1 cellular context compared by ENCODE assay signal in genomic region chr19:14496029-14496848, GRCh38.
A peak's percentile ranks its signal among the peaks of the same experiment; 100 is the strongest.
TF ChIP-seq lines count a peak whose summit lies in the region.

A gene with protein sequence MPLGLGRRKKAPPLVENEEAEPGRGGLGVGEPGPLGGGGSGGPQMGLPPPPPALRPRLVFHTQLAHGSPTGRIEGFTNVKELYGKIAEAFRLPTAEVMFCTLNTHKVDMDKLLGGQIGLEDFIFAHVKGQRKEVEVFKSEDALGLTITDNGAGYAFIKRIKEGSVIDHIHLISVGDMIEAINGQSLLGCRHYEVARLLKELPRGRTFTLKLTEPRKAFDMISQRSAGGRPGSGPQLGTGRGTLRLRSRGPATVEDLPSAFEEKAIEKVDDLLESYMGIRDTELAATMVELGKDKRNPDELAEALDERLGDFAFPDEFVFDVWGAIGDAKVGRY (minus strand): TSS chr19:14496127. CDS start chr19:14482976, 13,151 bp downstream.

TF ChIP-seq in HepG2, 621 proteins besides CTCF, POLR2A, EP300 and RAD21 (continued from another document and continues in another):
- TF ChIP-seq, protein P1, sequence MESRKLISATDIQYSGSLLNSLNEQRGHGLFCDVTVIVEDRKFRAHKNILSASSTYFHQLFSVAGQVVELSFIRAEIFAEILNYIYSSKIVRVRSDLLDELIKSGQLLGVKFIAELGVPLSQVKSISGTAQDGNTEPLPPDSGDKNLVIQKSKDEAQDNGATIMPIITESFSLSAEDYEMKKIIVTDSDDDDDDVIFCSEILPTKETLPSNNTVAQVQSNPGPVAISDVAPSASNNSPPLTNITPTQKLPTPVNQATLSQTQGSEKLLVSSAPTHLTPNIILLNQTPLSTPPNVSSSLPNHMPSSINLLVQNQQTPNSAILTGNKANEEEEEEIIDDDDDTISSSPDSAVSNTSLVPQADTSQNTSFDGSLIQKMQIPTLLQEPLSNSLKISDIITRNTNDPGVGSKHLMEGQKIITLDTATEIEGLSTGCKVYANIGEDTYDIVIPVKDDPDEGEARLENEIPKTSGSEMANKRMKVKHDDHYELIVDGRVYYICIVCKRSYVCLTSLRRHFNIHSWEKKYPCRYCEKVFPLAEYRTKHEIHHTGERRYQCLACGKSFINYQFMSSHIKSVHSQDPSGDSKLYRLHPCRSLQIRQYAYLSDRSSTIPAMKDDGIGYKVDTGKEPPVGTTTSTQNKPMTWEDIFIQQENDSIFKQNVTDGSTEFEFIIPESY (CRISPR knock-in tag; IDR thresholded peaks at IDR 0.05): 0 out of 2 replicates have a peak, but pooled peaks have one; percentile 33
- TF ChIP-seq MYNN (CRISPR knock-in tag; IDR thresholded peaks at IDR 0.05; ENCODE audit: low read depth) (0 out of 2 replicates have a peak, but pooled peaks have one; percentile 42), ATAD3A (CRISPR knock-in tag; IDR thresholded peaks at IDR 0.05) (no peak), ARNTL (CRISPR knock-in tag; IDR thresholded peaks at IDR 0.05) (peak; percentile 88), E2F1 (CRISPR knock-in tag; IDR thresholded peaks at IDR 0.05) (no peak), HNF4A (CRISPR knock-in tag; IDR thresholded peaks at IDR 0.05) (no peak), ZNF18 (CRISPR knock-in tag; IDR thresholded peaks at IDR 0.05; ENCODE audit: insufficient replicate concordance) (no peak), HMG20A (CRISPR knock-in tag; IDR thresholded peaks at IDR 0.05; ENCODE audit: borderline replicate concordance) (peak; percentile 31; the same call in 1 of the 2 replicates), DPF2 (CRISPR knock-in tag; IDR thresholded peaks at IDR 0.05; ENCODE audit: borderline replicate concordance, low read depth) (no peak), THAP7 (CRISPR knock-in tag; IDR thresholded peaks at IDR 0.05) (no peak), ZNF850 (CRISPR knock-in tag; conservative IDR thresholded peaks at IDR 0.05) (no peak), ZNF660 (CRISPR knock-in tag; IDR thresholded peaks at IDR 0.05; ENCODE audit: borderline replicate concordance, low read depth) (no peak), ZSCAN20 (CRISPR knock-in tag; IDR thresholded peaks at IDR 0.05; ENCODE audit: borderline replicate concordance) (no peak), ZSCAN30 (CRISPR knock-in tag; IDR thresholded peaks at IDR 0.05) (no peak), SKI (IDR thresholded peaks at IDR 0.05; ENCODE audit: partially characterized antibody) (peak; percentile 94), MBNL3 (CRISPR knock-in tag; conservative IDR thresholded peaks at IDR 0.05) (no peak), ZNF501 (CRISPR knock-in tag; IDR thresholded peaks at IDR 0.05) (no peak; the same call in 1 of the 2 replicates), SNAPC5 (CRISPR knock-in tag; IDR thresholded peaks at IDR 0.05; ENCODE audit: borderline replicate concordance) (no peak), NFAT5 (CRISPR knock-in tag; IDR thresholded peaks at IDR 0.05) (no peak), ZBTB20 (CRISPR knock-in tag; IDR thresholded peaks at IDR 0.05; ENCODE audit: borderline replicate concordance, low read depth) (no peak), ZNF547 (CRISPR knock-in tag; IDR thresholded peaks at IDR 0.05) (peak; percentile 89), IRF9 (CRISPR knock-in tag; IDR thresholded peaks at IDR 0.05; ENCODE audit: borderline replicate concordance) (peak; percentile 70), PHF21A (CRISPR knock-in tag; IDR thresholded peaks at IDR 0.05) (peak; percentile 97), FOXJ3 (CRISPR knock-in tag; IDR thresholded peaks at IDR 0.05; ENCODE audit: borderline replicate concordance) (no peak), HNRNPH1 (optimal IDR thresholded peaks at IDR 0.05; ENCODE audit: low read depth, low read length) (no peak), ATRX (CRISPR knock-in tag; IDR thresholded peaks at IDR 0.05; ENCODE audit: borderline replicate concordance) (no peak), ZSCAN21 (CRISPR knock-in tag; IDR thresholded peaks at IDR 0.05; ENCODE audit: borderline replicate concordance) (peak; percentile 74; the same call in 1 of the 2 replicates), AKAP8 (CRISPR knock-in tag; IDR thresholded peaks at IDR 0.05) (no peak), SRSF1 (optimal IDR thresholded peaks at IDR 0.05; ENCODE audit: low read depth, low read length) (no peak), IKZF4 (CRISPR knock-in tag; IDR thresholded peaks at IDR 0.05; ENCODE audit: borderline replicate concordance, low read depth, not compliant biosample characterization) (peak; percentile 57), ZMYM4 (CRISPR knock-in tag; IDR thresholded peaks at IDR 0.05) (peak; percentile 85)
- TF ChIP-seq, protein P2, sequence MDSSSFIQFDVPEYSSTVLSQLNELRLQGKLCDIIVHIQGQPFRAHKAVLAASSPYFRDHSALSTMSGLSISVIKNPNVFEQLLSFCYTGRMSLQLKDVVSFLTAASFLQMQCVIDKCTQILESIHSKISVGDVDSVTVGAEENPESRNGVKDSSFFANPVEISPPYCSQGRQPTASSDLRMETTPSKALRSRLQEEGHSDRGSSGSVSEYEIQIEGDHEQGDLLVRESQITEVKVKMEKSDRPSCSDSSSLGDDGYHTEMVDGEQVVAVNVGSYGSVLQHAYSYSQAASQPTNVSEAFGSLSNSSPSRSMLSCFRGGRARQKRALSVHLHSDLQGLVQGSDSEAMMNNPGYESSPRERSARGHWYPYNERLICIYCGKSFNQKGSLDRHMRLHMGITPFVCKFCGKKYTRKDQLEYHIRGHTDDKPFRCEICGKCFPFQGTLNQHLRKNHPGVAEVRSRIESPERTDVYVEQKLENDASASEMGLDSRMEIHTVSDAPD (CRISPR knock-in tag; IDR thresholded peaks at IDR 0.05): no peak
- TF ChIP-seq, protein P3, sequence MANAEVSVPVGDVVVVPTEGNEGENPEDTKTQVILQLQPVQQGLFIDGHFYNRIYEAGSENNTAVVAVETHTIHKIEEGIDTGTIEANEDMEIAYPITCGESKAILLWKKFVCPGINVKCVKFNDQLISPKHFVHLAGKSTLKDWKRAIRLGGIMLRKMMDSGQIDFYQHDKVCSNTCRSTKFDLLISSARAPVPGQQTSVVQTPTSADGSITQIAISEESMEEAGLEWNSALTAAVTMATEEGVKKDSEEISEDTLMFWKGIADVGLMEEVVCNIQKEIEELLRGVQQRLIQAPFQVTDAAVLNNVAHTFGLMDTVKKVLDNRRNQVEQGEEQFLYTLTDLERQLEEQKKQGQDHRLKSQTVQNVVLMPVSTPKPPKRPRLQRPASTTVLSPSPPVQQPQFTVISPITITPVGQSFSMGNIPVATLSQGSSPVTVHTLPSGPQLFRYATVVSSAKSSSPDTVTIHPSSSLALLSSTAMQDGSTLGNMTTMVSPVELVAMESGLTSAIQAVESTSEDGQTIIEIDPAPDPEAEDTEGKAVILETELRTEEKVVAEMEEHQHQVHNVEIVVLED (CRISPR knock-in tag; IDR thresholded peaks at IDR 0.05; ENCODE audit: borderline replicate concordance): peak; percentile 71; the same call in 1 of the 2 replicates
- TF ChIP-seq, protein P4, sequence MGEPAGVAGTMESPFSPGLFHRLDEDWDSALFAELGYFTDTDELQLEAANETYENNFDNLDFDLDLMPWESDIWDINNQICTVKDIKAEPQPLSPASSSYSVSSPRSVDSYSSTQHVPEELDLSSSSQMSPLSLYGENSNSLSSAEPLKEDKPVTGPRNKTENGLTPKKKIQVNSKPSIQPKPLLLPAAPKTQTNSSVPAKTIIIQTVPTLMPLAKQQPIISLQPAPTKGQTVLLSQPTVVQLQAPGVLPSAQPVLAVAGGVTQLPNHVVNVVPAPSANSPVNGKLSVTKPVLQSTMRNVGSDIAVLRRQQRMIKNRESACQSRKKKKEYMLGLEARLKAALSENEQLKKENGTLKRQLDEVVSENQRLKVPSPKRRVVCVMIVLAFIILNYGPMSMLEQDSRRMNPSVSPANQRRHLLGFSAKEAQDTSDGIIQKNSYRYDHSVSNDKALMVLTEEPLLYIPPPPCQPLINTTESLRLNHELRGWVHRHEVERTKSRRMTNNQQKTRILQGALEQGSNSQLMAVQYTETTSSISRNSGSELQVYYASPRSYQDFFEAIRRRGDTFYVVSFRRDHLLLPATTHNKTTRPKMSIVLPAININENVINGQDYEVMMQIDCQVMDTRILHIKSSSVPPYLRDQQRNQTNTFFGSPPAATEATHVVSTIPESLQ (CRISPR knock-in tag; conservative IDR thresholded peaks at IDR 0.05): no peak
